Comparison of ENCODE assay signal across 1 cellular context in the genomic region with DNA sequence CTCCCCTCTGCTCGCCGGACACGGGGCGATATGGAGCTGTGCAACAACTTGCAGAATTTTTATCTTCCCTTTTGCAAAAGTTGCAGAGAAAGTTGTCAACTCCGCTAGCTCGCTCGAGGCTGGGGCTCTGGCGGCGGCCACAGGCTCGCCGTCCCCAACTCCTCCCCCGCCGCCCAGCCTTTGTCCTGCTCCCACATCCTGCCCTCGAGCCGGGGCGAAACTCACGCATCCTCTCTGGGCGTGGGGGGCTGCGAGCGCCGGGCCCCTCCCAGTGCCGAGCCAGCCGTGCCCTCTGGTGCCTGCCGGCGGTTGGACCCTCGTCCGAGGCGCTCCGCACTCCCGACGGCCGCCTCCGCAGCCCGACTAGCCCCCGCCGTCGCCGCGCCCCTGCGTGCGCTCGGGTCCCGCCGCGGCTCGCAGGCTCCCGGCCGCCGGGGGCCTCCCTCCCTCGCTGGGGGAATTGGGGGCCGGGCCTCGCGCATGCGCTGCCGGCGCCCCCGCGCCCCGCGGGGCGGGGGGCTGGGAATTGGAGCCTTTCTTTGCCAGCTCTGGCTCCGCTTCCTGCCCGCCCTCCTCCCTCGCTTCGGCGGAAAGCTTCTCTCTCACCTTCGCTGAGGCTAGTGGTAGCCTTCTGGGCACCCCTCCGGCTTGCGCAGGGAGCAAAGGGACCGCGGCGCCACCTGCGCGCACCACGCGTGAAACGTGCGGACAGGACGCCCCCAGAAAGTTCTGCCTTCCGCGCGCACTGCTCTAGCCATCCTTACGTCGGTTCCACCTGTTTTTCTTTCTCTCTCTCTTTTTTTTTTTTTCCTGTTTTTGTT.
A peak's percentile ranks its signal among the peaks of the same experiment; 100 is the strongest.
TF ChIP-seq lines count a peak whose summit lies in the region.

A gene with protein sequence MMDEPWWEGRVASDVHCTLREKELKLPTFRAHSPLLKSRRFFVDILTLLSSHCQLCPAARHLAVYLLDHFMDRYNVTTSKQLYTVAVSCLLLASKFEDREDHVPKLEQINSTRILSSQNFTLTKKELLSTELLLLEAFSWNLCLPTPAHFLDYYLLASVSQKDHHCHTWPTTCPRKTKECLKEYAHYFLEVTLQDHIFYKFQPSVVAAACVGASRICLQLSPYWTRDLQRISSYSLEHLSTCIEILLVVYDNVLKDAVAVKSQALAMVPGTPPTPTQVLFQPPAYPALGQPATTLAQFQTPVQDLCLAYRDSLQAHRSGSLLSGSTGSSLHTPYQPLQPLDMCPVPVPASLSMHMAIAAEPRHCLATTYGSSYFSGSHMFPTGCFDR (minus strand): TSS at position 426 of the 821 bp plus-strand sequence. CDS start 641 bp downstream, outside the sequence.

TF ChIP-seq in HepG2, 621 proteins besides CTCF, POLR2A, EP300 and RAD21 (continued from another document and continues in another):
- no peak for TF ChIP-seq TCF12 (IDR thresholded peaks at IDR 0.05)
- no peak for TF ChIP-seq TCF12 (CRISPR knock-in tag; IDR thresholded peaks at IDR 0.05)
- TF ChIP-seq REL (CRISPR knock-in tag; conservative IDR thresholded peaks at IDR 0.05), result no peak
- TF ChIP-seq HNRNPLL (IDR thresholded peaks at IDR 0.05; ENCODE audit: low read depth, low read length, poor library complexity, severe bottlenecking), result peak; percentile 97
- TF ChIP-seq RFX3 (CRISPR knock-in tag; IDR thresholded peaks at IDR 0.05), result no peak
- TF ChIP-seq SATB2 (CRISPR knock-in tag; IDR thresholded peaks at IDR 0.05), result no peak
- TF ChIP-seq SAP130 (CRISPR knock-in tag; IDR thresholded peaks at IDR 0.05; ENCODE audit: low read depth), result peak; percentile 45; the same call in 1 of the 2 replicates
- TF ChIP-seq, protein P1, sequence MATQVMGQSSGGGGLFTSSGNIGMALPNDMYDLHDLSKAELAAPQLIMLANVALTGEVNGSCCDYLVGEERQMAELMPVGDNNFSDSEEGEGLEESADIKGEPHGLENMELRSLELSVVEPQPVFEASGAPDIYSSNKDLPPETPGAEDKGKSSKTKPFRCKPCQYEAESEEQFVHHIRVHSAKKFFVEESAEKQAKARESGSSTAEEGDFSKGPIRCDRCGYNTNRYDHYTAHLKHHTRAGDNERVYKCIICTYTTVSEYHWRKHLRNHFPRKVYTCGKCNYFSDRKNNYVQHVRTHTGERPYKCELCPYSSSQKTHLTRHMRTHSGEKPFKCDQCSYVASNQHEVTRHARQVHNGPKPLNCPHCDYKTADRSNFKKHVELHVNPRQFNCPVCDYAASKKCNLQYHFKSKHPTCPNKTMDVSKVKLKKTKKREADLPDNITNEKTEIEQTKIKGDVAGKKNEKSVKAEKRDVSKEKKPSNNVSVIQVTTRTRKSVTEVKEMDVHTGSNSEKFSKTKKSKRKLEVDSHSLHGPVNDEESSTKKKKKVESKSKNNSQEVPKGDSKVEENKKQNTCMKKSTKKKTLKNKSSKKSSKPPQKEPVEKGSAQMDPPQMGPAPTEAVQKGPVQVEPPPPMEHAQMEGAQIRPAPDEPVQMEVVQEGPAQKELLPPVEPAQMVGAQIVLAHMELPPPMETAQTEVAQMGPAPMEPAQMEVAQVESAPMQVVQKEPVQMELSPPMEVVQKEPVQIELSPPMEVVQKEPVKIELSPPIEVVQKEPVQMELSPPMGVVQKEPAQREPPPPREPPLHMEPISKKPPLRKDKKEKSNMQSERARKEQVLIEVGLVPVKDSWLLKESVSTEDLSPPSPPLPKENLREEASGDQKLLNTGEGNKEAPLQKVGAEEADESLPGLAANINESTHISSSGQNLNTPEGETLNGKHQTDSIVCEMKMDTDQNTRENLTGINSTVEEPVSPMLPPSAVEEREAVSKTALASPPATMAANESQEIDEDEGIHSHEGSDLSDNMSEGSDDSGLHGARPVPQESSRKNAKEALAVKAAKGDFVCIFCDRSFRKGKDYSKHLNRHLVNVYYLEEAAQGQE (IDR thresholded peaks at IDR 0.05; ENCODE audit: borderline replicate concordance in 1 of 2, low read depth in 1 of 2, low read length in 2 of 2), result no peak
- TF ChIP-seq ZNF326 (CRISPR knock-in tag; IDR thresholded peaks at IDR 0.05; ENCODE audit: borderline replicate concordance), result no peak
- TF ChIP-seq SSRP1 (CRISPR knock-in tag; IDR thresholded peaks at IDR 0.05), result no peak
- TF ChIP-seq, protein P2, sequence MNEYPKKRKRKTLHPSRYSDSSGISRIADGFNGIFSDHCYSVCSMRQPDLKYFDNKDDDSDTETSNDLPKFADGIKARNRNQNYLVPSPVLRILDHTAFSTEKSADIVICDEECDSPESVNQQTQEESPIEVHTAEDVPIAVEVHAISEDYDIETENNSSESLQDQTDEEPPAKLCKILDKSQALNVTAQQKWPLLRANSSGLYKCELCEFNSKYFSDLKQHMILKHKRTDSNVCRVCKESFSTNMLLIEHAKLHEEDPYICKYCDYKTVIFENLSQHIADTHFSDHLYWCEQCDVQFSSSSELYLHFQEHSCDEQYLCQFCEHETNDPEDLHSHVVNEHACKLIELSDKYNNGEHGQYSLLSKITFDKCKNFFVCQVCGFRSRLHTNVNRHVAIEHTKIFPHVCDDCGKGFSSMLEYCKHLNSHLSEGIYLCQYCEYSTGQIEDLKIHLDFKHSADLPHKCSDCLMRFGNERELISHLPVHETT (CRISPR knock-in tag; conservative IDR thresholded peaks at IDR 0.05), result no peak
- TF ChIP-seq ZFX (CRISPR knock-in tag; IDR thresholded peaks at IDR 0.05; ENCODE audit: low read depth), result peak; percentile 34
- TF ChIP-seq, protein P3, sequence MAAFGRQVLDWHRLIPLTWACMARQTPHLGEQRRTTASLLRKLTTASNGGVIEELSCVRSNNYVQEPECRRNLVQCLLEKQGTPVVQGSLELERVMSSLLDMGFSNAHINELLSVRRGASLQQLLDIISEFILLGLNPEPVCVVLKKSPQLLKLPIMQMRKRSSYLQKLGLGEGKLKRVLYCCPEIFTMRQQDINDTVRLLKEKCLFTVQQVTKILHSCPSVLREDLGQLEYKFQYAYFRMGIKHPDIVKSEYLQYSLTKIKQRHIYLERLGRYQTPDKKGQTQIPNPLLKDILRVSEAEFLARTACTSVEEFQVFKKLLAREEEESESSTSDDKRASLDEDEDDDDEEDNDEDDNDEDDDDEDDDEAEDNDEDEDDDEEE (CRISPR knock-in tag; IDR thresholded peaks at IDR 0.05), result no peak
- TF ChIP-seq ZNF619 (CRISPR knock-in tag; IDR thresholded peaks at IDR 0.05), result no peak
- TF ChIP-seq, protein P4, sequence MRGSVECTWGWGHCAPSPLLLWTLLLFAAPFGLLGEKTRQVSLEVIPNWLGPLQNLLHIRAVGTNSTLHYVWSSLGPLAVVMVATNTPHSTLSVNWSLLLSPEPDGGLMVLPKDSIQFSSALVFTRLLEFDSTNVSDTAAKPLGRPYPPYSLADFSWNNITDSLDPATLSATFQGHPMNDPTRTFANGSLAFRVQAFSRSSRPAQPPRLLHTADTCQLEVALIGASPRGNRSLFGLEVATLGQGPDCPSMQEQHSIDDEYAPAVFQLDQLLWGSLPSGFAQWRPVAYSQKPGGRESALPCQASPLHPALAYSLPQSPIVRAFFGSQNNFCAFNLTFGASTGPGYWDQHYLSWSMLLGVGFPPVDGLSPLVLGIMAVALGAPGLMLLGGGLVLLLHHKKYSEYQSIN (CRISPR knock-in tag; IDR thresholded peaks at IDR 0.05; ENCODE audit: borderline replicate concordance), result no peak
- TF ChIP-seq, protein P5, sequence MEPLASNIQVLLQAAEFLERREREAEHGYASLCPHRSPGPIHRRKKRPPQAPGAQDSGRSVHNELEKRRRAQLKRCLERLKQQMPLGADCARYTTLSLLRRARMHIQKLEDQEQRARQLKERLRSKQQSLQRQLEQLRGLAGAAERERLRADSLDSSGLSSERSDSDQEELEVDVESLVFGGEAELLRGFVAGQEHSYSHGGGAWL (CRISPR knock-in tag; IDR thresholded peaks at IDR 0.05), result no peak; the same call in 1 of the 2 replicates
- TF ChIP-seq CHCHD3 (CRISPR knock-in tag; IDR thresholded peaks at IDR 0.05), result no peak
- peak; percentile 27; the same call in 1 of the 2 replicates for TF ChIP-seq ZMYM4 (CRISPR knock-in tag; IDR thresholded peaks at IDR 0.05)
- no peak for TF ChIP-seq ZNF235 (CRISPR knock-in tag; IDR thresholded peaks at IDR 0.05; ENCODE audit: borderline replicate concordance)
- TF ChIP-seq HES4 (CRISPR knock-in tag; IDR thresholded peaks at IDR 0.05; ENCODE audit: borderline replicate concordance), result no peak
- no peak; the same call in 1 of the 2 replicates for TF ChIP-seq GFI1 (CRISPR knock-in tag; IDR thresholded peaks at IDR 0.05; ENCODE audit: borderline replicate concordance)
- TF ChIP-seq, protein P6, sequence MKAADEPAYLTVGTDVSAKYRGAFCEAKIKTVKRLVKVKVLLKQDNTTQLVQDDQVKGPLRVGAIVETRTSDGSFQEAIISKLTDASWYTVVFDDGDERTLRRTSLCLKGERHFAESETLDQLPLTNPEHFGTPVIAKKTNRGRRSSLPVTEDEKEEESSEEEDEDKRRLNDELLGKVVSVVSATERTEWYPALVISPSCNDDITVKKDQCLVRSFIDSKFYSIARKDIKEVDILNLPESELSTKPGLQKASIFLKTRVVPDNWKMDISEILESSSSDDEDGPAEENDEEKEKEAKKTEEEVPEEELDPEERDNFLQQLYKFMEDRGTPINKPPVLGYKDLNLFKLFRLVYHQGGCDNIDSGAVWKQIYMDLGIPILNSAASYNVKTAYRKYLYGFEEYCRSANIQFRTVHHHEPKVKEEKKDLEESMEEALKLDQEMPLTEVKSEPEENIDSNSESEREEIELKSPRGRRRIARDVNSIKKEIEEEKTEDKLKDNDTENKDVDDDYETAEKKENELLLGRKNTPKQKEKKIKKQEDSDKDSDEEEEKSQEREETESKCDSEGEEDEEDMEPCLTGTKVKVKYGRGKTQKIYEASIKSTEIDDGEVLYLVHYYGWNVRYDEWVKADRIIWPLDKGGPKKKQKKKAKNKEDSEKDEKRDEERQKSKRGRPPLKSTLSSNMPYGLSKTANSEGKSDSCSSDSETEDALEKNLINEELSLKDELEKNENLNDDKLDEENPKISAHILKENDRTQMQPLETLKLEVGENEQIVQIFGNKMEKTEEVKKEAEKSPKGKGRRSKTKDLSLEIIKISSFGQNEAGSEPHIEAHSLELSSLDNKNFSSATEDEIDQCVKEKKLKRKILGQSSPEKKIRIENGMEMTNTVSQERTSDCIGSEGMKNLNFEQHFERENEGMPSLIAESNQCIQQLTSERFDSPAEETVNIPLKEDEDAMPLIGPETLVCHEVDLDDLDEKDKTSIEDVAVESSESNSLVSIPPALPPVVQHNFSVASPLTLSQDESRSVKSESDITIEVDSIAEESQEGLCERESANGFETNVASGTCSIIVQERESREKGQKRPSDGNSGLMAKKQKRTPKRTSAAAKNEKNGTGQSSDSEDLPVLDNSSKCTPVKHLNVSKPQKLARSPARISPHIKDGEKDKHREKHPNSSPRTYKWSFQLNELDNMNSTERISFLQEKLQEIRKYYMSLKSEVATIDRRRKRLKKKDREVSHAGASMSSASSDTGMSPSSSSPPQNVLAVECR (CRISPR knock-in tag; IDR thresholded peaks at IDR 0.05; ENCODE audit: borderline replicate concordance), result peak; percentile 27; the same call in 1 of the 2 replicates
- TF ChIP-seq FOXJ3 (CRISPR knock-in tag; IDR thresholded peaks at IDR 0.05; ENCODE audit: borderline replicate concordance), result no peak
- TF ChIP-seq, protein P7, sequence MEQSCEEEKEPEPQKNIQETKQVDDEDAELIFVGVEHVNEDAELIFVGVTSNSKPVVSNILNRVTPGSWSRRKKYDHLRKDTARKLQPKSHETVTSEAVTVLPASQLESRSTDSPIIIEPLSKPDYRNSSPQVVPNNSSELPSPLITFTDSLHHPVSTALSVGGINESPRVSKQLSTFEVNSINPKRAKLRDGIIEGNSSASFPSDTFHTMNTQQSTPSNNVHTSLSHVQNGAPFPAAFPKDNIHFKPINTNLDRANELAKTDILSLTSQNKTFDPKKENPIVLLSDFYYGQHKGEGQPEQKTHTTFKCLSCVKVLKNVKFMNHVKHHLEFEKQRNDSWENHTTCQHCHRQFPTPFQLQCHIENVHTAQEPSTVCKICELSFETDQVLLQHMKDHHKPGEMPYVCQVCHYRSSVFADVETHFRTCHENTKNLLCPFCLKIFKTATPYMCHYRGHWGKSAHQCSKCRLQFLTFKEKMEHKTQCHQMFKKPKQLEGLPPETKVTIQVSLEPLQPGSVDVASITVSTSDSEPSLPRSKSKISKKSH (CRISPR knock-in tag; IDR thresholded peaks at IDR 0.05; ENCODE audit: borderline replicate concordance), result no peak
- TF ChIP-seq KLF16 (CRISPR knock-in tag; IDR thresholded peaks at IDR 0.05), result no peak
- no peak for TF ChIP-seq ZNF564 (CRISPR knock-in tag; IDR thresholded peaks at IDR 0.05)
- TF ChIP-seq NCOR1 (IDR thresholded peaks at IDR 0.05; ENCODE audit: borderline replicate concordance, low read length), result no peak
- TF ChIP-seq, protein P8, sequence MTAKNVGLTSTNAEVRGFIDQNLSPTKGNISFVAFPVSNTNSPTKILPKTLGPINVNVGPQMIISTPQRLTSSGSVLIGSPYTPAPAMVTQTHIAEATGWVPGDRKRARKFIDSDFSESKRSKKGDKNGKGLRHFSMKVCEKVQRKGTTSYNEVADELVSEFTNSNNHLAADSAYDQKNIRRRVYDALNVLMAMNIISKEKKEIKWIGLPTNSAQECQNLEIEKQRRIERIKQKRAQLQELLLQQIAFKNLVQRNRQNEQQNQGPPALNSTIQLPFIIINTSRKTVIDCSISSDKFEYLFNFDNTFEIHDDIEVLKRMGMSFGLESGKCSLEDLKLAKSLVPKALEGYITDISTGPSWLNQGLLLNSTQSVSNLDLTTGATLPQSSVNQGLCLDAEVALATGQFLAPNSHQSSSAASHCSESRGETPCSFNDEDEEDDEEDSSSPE (CRISPR knock-in tag; IDR thresholded peaks at IDR 0.05), result no peak
- TF ChIP-seq ZKSCAN8 (CRISPR knock-in tag; IDR thresholded peaks at IDR 0.05; ENCODE audit: borderline replicate concordance), result no peak
- no peak for TF ChIP-seq ZNF678 (CRISPR knock-in tag; IDR thresholded peaks at IDR 0.05)
- TF ChIP-seq, protein P9, sequence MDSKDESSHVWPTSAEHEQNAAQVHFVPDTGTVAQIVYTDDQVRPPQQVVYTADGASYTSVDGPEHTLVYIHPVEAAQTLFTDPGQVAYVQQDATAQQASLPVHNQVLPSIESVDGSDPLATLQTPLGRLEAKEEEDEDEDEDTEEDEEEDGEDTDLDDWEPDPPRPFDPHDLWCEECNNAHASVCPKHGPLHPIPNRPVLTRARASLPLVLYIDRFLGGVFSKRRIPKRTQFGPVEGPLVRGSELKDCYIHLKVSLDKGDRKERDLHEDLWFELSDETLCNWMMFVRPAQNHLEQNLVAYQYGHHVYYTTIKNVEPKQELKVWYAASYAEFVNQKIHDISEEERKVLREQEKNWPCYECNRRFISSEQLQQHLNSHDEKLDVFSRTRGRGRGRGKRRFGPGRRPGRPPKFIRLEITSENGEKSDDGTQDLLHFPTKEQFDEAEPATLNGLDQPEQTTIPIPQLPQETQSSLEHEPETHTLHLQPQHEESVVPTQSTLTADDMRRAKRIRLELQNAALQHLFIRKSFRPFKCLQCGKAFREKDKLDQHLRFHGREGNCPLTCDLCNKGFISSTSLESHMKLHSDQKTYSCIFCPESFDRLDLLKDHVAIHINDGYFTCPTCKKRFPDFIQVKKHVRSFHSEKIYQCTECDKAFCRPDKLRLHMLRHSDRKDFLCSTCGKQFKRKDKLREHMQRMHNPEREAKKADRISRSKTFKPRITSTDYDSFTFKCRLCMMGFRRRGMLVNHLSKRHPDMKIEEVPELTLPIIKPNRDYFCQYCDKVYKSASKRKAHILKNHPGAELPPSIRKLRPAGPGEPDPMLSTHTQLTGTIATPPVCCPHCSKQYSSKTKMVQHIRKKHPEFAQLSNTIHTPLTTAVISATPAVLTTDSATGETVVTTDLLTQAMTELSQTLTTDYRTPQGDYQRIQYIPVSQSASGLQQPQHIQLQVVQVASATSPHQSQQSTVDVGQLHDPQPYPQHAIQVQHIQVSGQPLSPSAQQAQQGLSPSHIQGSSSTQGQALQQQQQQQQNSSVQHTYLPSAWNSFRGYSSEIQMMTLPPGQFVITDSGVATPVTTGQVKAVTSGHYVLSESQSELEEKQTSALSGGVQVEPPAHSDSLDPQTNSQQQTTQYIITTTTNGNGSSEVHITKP (CRISPR knock-in tag; IDR thresholded peaks at IDR 0.05; ENCODE audit: low read depth), result no peak
- TF ChIP-seq DMAP1 (CRISPR knock-in tag; IDR thresholded peaks at IDR 0.05), result no peak
- TF ChIP-seq MBD4 (IDR thresholded peaks at IDR 0.05; ENCODE audit: borderline replicate concordance, low read length), result no peak
- peak; percentile 23; the same call in 1 of the 2 replicates for TF ChIP-seq HOXA3 (CRISPR knock-in tag; IDR thresholded peaks at IDR 0.05)
